ENCODE assay signal across 1 cellular context in the genomic region with DNA sequence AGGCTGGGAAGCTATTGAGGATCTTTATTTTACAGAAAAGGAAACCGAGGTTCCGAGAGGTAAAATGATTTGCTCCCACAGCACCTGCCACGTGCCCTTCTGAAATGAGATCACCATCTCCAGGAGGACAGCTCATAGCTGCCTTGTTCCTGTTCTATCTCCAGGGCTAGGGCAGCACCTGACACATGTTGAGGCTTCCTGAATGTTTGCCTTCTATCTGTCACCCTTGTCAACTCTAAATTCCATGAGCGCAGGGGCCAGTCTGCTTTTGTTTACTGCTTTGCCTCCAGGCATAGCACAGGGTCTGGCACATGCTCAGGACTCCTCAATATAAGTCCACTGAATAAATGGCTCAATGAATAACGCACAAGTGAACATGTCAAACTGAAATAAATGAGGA.
TF ChIP-seq lines count a peak whose summit lies in the region.

No MANE protein-coding gene starts in this region.

TF ChIP-seq in WTC11, 78 proteins besides CTCF, POLR2A, EP300 and RAD21 (continued from another document):
- TF ChIP-seq, protein P1, sequence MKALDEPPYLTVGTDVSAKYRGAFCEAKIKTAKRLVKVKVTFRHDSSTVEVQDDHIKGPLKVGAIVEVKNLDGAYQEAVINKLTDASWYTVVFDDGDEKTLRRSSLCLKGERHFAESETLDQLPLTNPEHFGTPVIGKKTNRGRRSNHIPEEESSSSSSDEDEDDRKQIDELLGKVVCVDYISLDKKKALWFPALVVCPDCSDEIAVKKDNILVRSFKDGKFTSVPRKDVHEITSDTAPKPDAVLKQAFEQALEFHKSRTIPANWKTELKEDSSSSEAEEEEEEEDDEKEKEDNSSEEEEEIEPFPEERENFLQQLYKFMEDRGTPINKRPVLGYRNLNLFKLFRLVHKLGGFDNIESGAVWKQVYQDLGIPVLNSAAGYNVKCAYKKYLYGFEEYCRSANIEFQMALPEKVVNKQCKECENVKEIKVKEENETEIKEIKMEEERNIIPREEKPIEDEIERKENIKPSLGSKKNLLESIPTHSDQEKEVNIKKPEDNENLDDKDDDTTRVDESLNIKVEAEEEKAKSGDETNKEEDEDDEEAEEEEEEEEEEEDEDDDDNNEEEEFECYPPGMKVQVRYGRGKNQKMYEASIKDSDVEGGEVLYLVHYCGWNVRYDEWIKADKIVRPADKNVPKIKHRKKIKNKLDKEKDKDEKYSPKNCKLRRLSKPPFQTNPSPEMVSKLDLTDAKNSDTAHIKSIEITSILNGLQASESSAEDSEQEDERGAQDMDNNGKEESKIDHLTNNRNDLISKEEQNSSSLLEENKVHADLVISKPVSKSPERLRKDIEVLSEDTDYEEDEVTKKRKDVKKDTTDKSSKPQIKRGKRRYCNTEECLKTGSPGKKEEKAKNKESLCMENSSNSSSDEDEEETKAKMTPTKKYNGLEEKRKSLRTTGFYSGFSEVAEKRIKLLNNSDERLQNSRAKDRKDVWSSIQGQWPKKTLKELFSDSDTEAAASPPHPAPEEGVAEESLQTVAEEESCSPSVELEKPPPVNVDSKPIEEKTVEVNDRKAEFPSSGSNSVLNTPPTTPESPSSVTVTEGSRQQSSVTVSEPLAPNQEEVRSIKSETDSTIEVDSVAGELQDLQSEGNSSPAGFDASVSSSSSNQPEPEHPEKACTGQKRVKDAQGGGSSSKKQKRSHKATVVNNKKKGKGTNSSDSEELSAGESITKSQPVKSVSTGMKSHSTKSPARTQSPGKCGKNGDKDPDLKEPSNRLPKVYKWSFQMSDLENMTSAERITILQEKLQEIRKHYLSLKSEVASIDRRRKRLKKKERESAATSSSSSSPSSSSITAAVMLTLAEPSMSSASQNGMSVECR (CRISPR knock-in tag; IDR thresholded peaks at IDR 0.05; ENCODE audit: borderline replicate concordance), result no peak
- TF ChIP-seq RELA (CRISPR knock-in tag; IDR thresholded peaks at IDR 0.05; ENCODE audit: borderline replicate concordance) (no peak), ZNF425 (CRISPR knock-in tag; conservative IDR thresholded peaks at IDR 0.05) (no peak), ZNF317 (CRISPR knock-in tag; IDR thresholded peaks at IDR 0.05; ENCODE audit: borderline replicate concordance, low read depth) (no peak), MLX (CRISPR knock-in tag; IDR thresholded peaks at IDR 0.05) (no peak), ZSCAN18 (CRISPR knock-in tag; IDR thresholded peaks at IDR 0.05) (no peak), ZNF138 (CRISPR knock-in tag; conservative IDR thresholded peaks at IDR 0.05) (no peak), AFF4 (CRISPR knock-in tag; IDR thresholded peaks at IDR 0.05; ENCODE audit: borderline replicate concordance) (no peak)
